21 cellular contexts compared by ENCODE assay signal in genomic region chr11:131595812-131596211, GRCh38.
A peak's percentile ranks its signal among the peaks of the same experiment; 100 is the strongest.
DNase-seq lines count a peak whose midpoint lies in the region; ATAC-seq lines count a peak whose summit lies in the region.
"Had no signal": no experiment of that assay in that cellular context is flagged by ENCODE, and none has a peak within 500 bp of the region (broad histone marks: within the 10 kb centered on the region; RNA-seq: fewer than 3 reads in every experiment).

No MANE protein-coding gene starts in this region.

- ATAC-seq in HG03571 (IDR thresholded peaks at IDR 0.05; ENCODE audit: unreplicated experiment) (no peak), HG02588 (IDR thresholded peaks at IDR 0.05; ENCODE audit: unreplicated experiment) (no peak)
- ATAC-seq: HCT116 had no signal

- DNase-seq in DMS153 (lab: John Stamatoyannopoulos, UW) (peak; percentile 13), DMS153 treated with DMSO at 0.1 percent for 48 hours (lab: John Stamatoyannopoulos, UW; ENCODE audit: unreplicated experiment) (no peak), hippocampal formation (lab: John Stamatoyannopoulos, UW) (peak; percentile 52 to 58), superior temporal gyrus (ENCODE audit: extremely low spot score) (peak; percentile 82), HK-2 (ENCODE audit: unreplicated experiment) (no peak)
- DNase-seq: Calu3; Kasumi-1; MV-4-11; NCI-H2081 treated with DMSO at 0.1 percent for 48 hours; NCI-H2171; NCI-H226; NCI-H510A; NCI-H69; NK-92 treated with Interleukin-12 subunit alpha and Interleukin-12 subunit beta, amount 100 ng/mL, for 24 hours; RPMI8226; SHP77 had no signal

- H3K27ac ChIP-seq in angular gyrus (ENCODE audit: low read depth, low read length) = peak overlapping the region; percentile 89
- H3K27ac ChIP-seq: 22Rv1 had no signal

Comparison
In these comparisons a context has a peak if more than half of its experiments do, and no peak if none do; other contexts are left out.
1. DNase-seq: peak in DMS153 (single experiment), hippocampal formation (2 of 2) and superior temporal gyrus (single experiment); none in DMS153 treated with DMSO at 0.1 percent for 48 hours (single experiment) and HK-2 (single experiment).